8 cellular contexts compared by ENCODE assay signal in the genomic region with DNA sequence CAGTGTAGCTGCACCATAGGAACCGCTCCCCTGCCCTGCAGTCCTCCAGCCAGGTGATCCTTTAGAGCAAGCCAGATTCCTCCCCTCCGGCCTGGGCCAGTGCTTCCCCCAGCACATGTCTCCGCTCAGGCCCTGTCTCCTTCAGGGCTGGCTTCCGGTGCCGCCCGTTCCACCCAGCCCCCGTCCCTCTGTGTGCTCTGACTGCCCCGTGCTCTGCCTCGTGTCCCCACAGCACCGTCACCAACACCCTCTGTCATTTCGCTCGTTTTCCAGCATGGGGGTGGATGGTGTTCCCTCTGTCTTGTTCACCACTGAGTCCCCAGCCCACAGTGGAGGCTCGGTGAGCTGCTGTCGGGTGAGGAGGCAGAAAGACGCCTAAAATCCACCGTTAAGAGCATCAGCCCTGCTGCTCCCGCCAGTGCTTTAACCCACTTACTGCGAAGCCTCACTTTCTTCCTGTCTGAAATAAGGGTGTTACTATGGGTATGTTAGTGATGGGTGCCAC. TPM values are rescaled to one million over a fixed set of nuclear protein-coding genes. Genes with fewer than 3 reads are reported as not detected.
DNase-seq lines count a peak whose midpoint lies in the region; ATAC-seq and TF ChIP-seq lines count a peak whose summit lies in the region.

No MANE protein-coding gene starts in this region.

- peaks cover 78% of the 10 kb centered on the region for H3K4me1 ChIP-seq in upper lobe of right lung

- DNase-seq in CD4-positive, alpha-beta T cell = peak; percentile 36 to 67 (median 44)
- peak; percentile 37 for DNase-seq in Jurkat, Clone E6-1 (ENCODE audit: low read depth, low spot score)
- peak; percentile 50 for DNase-seq in activated T-helper 1 cell treated with Interleukin-2 at 50 U/mL for 16 hours (ENCODE audit: low read depth)
- DNase-seq in globus pallidus (ENCODE audit: low spot score) = peak; percentile 39
- DNase-seq in progenitor cell of endocrine pancreas (ENCODE audit: low spot score, unreplicated experiment) = no peak
- peak; percentile 80 for DNase-seq in upper lobe of right lung
- DNase-seq in NCI-H1092 treated with DMSO at 0.1 percent for 48 hours (lab: John Stamatoyannopoulos, UW) = no peak

- no peak for TF ChIP-seq CTCF in CD4-positive, alpha-beta T cell (IDR thresholded peaks at IDR 0.05)
- TF ChIP-seq CTCF in progenitor cell of endocrine pancreas (IDR thresholded peaks at IDR 0.05; ENCODE audit: unreplicated experiment) (no peak), upper lobe of right lung (IDR thresholded peaks at IDR 0.05) (no peak)

- H3K27me3 Mint-ChIP-seq in CD4-positive, alpha-beta T cell = no peaks in the 10 kb centered on the region
- no peaks in the 10 kb centered on the region for H3K27me3 Mint-ChIP-seq in progenitor cell of endocrine pancreas

- H3K9me3 ChIP-seq in CD4-positive, alpha-beta T cell (ENCODE audit: control insufficient read depth, low read length) = no peaks in the 10 kb centered on the region
- H3K9me3 ChIP-seq in upper lobe of right lung = no peaks in the 10 kb centered on the region

- H3K27me3 ChIP-seq in CD4-positive, alpha-beta T cell (ENCODE audit: control insufficient read depth, insufficient read depth, low read length) = no peaks in the 10 kb centered on the region
- no peaks in the 10 kb centered on the region for H3K27me3 ChIP-seq in upper lobe of right lung

- peaks cover 9% of the 10 kb centered on the region for H3K36me3 ChIP-seq in upper lobe of right lung

- H3K36me3 Mint-ChIP-seq in CD4-positive, alpha-beta T cell (ENCODE audit: low read depth) = peaks cover 33% of the 10 kb centered on the region
- peaks cover 5% of the 10 kb centered on the region for H3K36me3 Mint-ChIP-seq in progenitor cell of endocrine pancreas (ENCODE audit: insufficient read depth)

- CTCF ChIA-PET in CD4-positive, alpha-beta T cell (lab: Charles Lee) = interaction anchor here (1.6 to 2.8 kb wide), 2 partner anchors 29 to 56 kb away, joined by 5 to 12 read pairs; partner anchors contain the start of gene GATAD2A

- no peaks in the 10 kb centered on the region for H3K9me3 Mint-ChIP-seq in CD4-positive, alpha-beta T cell
- H3K9me3 Mint-ChIP-seq in progenitor cell of endocrine pancreas (ENCODE audit: low read depth) = no peaks in the 10 kb centered on the region

- peaks cover 81% of the 10 kb centered on the region for H3K4me1 Mint-ChIP-seq in CD4-positive, alpha-beta T cell (ENCODE audit: low read depth)
- H3K4me1 Mint-ChIP-seq in progenitor cell of endocrine pancreas (ENCODE audit: low read depth) = peaks cover 49% of the 10 kb centered on the region

- H3K27ac ChIP-seq in CD4-positive, alpha-beta T cell (ENCODE audit: low read depth, low read length) = peak overlapping the region; percentile 91
- H3K27ac ChIP-seq in upper lobe of right lung = peak overlapping the region; percentile 82

- peak overlapping the region; percentile 95 for H3K27ac Mint-ChIP-seq in CD4-positive, alpha-beta T cell
- H3K27ac Mint-ChIP-seq in progenitor cell of endocrine pancreas = peak overlapping the region; percentile 88

- H3K4me3 Mint-ChIP-seq in CD4-positive, alpha-beta T cell = peak overlapping the region; percentile 89
- no peak overlapping the region for H3K4me3 Mint-ChIP-seq in progenitor cell of endocrine pancreas (ENCODE audit: low read depth)

- intact Hi-C loops in CD4-positive, alpha-beta T cell (cut with DNase I, micrococcal nuclease) = loop anchor here in 1 of 2 experiments (2.0 kb wide), 2 partner anchors 14 to 28 kb away; no protein-coding TSS in a partner anchor
- intact Hi-C loops in upper lobe of right lung (cut with DNase I) = no loop called here

- POLR2A ChIA-PET in CD4-positive, alpha-beta T cell (lab: Charles Lee) = interaction anchor here (0.7 to 3.4 kb wide), 6 partner anchors 10 to 88 kb away, joined by 3 to 36 read pairs (median 10); partner anchors contain the start of gene GATAD2A

- ATAC-seq in CD4-positive, alpha-beta T cell (ENCODE audit: poor library complexity) = peak; percentile 62
- ATAC-seq in upper lobe of right lung (peak; percentile 76), HG03439 (IDR thresholded peaks at IDR 0.05; ENCODE audit: unreplicated experiment) (no peak)

- H3K4me3 ChIP-seq in Jurkat, Clone E6-1 (ENCODE audit: low read length) = peak overlapping the region; percentile 48
- peak overlapping the region; percentile 6 for H3K4me3 ChIP-seq in upper lobe of right lung

RNA-seq across cellular contexts. Expression of gene TSSK6, which starts 54.5 kb away (rescaled TPM):
- 1 to 10 TPM; 3.4 to 5.5 TPM for total RNA-seq in CD4-positive, alpha-beta T cell
- polyA plus RNA-seq in Jurkat, Clone E6-1 (2012; ENCODE audit: insufficient read depth, insufficient read length) = 5.2 TPM
- total RNA-seq in progenitor cell of endocrine pancreas (2.7 and 3.3 TPM in 2 replicates), upper lobe of right lung (1.8 TPM)

RNA-seq across cellular contexts. Expression of gene NDUFA13, which starts 55.2 kb away (rescaled TPM):
- total RNA-seq in CD4-positive, alpha-beta T cell = 100 to 1,000 TPM; 145 to 156 TPM
- polyA plus RNA-seq in Jurkat, Clone E6-1 (2012; ENCODE audit: insufficient read depth, insufficient read length) = 667 TPM
- 346 and 347 TPM in 2 replicates for total RNA-seq in progenitor cell of endocrine pancreas
- 207 TPM for total RNA-seq in upper lobe of right lung

RNA-seq across cellular contexts. Expression of gene GATAD2A, which starts 55.3 kb away (rescaled TPM):
- total RNA-seq in CD4-positive, alpha-beta T cell = 100 to 1,000 TPM; 104 to 107 TPM
- polyA plus RNA-seq in Jurkat, Clone E6-1 (2012; ENCODE audit: insufficient read depth, insufficient read length) = 44.0 TPM
- total RNA-seq in progenitor cell of endocrine pancreas (91.0 and 98.7 TPM in 2 replicates), upper lobe of right lung (85.8 TPM)

Comparison
In these comparisons a context has a peak if more than half of its experiments do, and no peak if none do; other contexts are left out.
1. DNase-seq: peak in CD4-positive, alpha-beta T cell (10 of 10), Jurkat, Clone E6-1 (single experiment), activated T-helper 1 cell treated with Interleukin-2 at 50 U/mL for 16 hours (single experiment), globus pallidus (single experiment) and upper lobe of right lung (single experiment); none in progenitor cell of endocrine pancreas (single experiment) and NCI-H1092 treated with DMSO at 0.1 percent for 48 hours (single experiment).